In the genomic region with DNA sequence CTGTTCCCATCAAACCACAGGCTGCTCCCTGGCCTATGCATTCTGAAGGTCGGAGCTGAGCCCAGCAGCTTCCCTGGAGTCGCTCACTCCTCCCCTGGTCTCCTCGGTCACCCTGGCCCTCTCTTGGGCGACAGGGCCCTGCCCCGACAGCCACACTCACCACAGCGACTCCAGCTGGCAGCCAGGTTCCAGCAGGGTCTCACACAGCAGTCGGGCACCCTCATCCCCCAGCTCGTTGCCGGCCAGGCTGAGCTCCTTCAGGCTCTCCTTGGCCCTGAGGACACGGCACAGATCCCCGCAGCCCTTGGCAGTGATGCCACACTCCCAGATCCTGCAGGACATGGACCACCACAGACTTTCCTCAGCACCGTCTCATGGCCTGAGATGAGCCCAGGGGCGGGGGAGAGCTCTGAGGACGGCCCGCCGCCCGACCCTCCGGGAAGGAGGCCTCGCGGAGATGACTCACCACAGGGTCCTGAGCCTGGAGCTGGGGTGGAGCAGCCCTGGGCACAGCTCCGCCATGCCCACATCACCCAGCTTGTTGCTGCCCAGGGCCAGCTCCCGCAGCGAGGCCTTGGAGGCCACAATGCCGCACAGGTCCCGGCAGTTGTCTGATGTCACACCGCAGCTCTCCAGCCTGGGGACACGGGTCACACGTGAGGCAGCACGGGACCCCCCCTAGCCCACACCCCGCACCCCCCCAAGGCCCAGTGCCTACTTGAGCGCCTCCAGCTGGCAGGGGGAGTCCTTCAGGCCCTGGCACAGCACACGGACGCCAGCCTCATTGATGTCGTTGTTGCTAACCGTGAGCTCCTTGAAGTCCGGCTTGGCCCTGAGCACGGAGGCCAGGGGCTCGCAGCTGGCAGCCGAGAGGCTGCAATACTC, we compare ENCODE assay signal across 1 cellular context.
TF ChIP-seq lines count a peak whose summit lies in the region.

No MANE protein-coding gene starts in this region.

TF ChIP-seq in endothelial cell of umbilical vein, 7 proteins besides CTCF, POLR2A, EP300 and RAD21:
- no peak for TF ChIP-seq JUN (IDR thresholded peaks at IDR 0.05; ENCODE audit: borderline replicate concordance, insufficient read depth, insufficient read length, low read depth)
- TF ChIP-seq EZH2 (IDR thresholded peaks at IDR 0.05; ENCODE audit: borderline replicate concordance, low read depth, low read length, severe bottlenecking): no peak
- TF ChIP-seq, protein P1, sequence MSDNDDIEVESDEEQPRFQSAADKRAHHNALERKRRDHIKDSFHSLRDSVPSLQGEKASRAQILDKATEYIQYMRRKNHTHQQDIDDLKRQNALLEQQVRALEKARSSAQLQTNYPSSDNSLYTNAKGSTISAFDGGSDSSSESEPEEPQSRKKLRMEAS (IDR thresholded peaks at IDR 0.05; ENCODE audit: insufficient read depth, insufficient read length): no peak
- TF ChIP-seq GATA2 (IDR thresholded peaks at IDR 0.05; ENCODE audit: insufficient read depth, insufficient read length, low read depth, low read length): no peak
- TF ChIP-seq FOS (IDR thresholded peaks at IDR 0.05; ENCODE audit: borderline replicate concordance, insufficient read depth, low read length): no peak
- no peak for TF ChIP-seq POLR2AphosphoS5 (IDR thresholded peaks at IDR 0.05; ENCODE audit: insufficient read depth, low read depth, low read length)
- no peak for TF ChIP-seq MYC (IDR thresholded peaks at IDR 0.05; ENCODE audit: low read depth, low read length)
